ENCODE assay signal across 9 cellular contexts in genomic region chr1:173409613-173410012, GRCh38.
DNase-seq lines count a peak whose midpoint lies in the region; ATAC-seq, FAIRE-seq and TF ChIP-seq lines count a peak whose summit lies in the region.
"Had no signal": no experiment of that assay in that cellular context is flagged by ENCODE, and none has a peak within 500 bp of the region (broad histone marks: within the 10 kb centered on the region; RNA-seq: fewer than 3 reads in every experiment).

No MANE protein-coding gene starts in this region.

- no peak overlapping the region for H3K27ac ChIP-seq in small intestine (ENCODE audit: low read depth in 1 of 2, low read length in 1 of 2)

- in situ Hi-C loops in ACHN (cut with HindIII; ENCODE audit: low pct_ligation_motif_present, low pct_unique_long_range_greater_than_20kb, low sequenced_read_pairs), result no loop called here

- ATAC-seq in GM21447 (IDR thresholded peaks at IDR 0.05; ENCODE audit: unreplicated experiment), result peak; percentile 28
- peak; percentile 40 for ATAC-seq in stimulated activated memory B cell treated with anti-CD40 and anti-IgM and Interleukin-4, amounts not matched to agents 10 μg/mL and 1 μg/mL and 100 μg/mL, for 72 hours
- ATAC-seq in HG03045 (IDR thresholded peaks at IDR 0.05; ENCODE audit: unreplicated experiment), result no peak
- no peak for ATAC-seq in HG02885 (IDR thresholded peaks at IDR 0.05; ENCODE audit: poor library complexity, unreplicated experiment)

- H3K27me3 ChIP-seq in small intestine (ENCODE audit: control insufficient read depth in 2 of 2, insufficient read depth in 2 of 2, low read length in 2 of 2), result no peaks in the 10 kb centered on the region

- H3K36me3 Mint-ChIP-seq in stimulated activated memory B cell treated with anti-CD40 and anti-IgM and Interleukin-4, amounts not matched to agents 10 μg/mL and 1 μg/mL and 100 μg/mL, for 72 hours, result peaks cover 6% of the 10 kb centered on the region

- H3K9me3 Mint-ChIP-seq in stimulated activated memory B cell treated with anti-CD40 and anti-IgM and Interleukin-4, amounts not matched to agents 10 μg/mL and 1 μg/mL and 100 μg/mL, for 72 hours, result peaks cover 4% of the 10 kb centered on the region

- DNase-seq in fibroblast of peridontal ligament (ENCODE audit: extremely low read depth), result peak; percentile 90
- DNase-seq in ACHN, result no peak
- DNase-seq in small intestine, result no peak
- DNase-seq: activated CD4-positive, alpha-beta T cell treated with anti-CD3 and anti-CD28 coated beads, Interleukin-2, amount 50 U/mL, for 1 hour had no signal

- no peaks in the 10 kb centered on the region for H3K27me3 Mint-ChIP-seq in stimulated activated memory B cell treated with anti-CD40 and anti-IgM and Interleukin-4, amounts not matched to agents 10 μg/mL and 1 μg/mL and 100 μg/mL, for 72 hours

- peak overlapping the region; percentile 71 for H3K4me3 Mint-ChIP-seq in stimulated activated memory B cell treated with anti-CD40 and anti-IgM and Interleukin-4, amounts not matched to agents 10 μg/mL and 1 μg/mL and 100 μg/mL, for 72 hours

- FAIRE-seq in small intestine (lab: Jason Lieb, UNC), result no peak

- peaks cover 84% of the 10 kb centered on the region for H3K4me1 Mint-ChIP-seq in stimulated activated memory B cell treated with anti-CD40 and anti-IgM and Interleukin-4, amounts not matched to agents 10 μg/mL and 1 μg/mL and 100 μg/mL, for 72 hours

- WGBS in small intestine, 3 donors, result 37 to 60% (median 47%) methylated on average over 3 of the region's 3 CpGs

- no peaks in the 10 kb centered on the region for H3K36me3 ChIP-seq in small intestine (ENCODE audit: control insufficient read depth in 2 of 2, insufficient read depth in 2 of 2, low read length in 2 of 2)

- H3K4me3 ChIP-seq in small intestine (ENCODE audit: low read depth in 1 of 2, low read length in 2 of 2), result no peak overlapping the region

- H3K9me3 ChIP-seq in small intestine (ENCODE audit: control insufficient read depth, low read depth), result no peaks in the 10 kb centered on the region

- H3K4me1 ChIP-seq in small intestine (ENCODE audit: control insufficient read depth in 2 of 2, insufficient read depth in 1 of 2, low read depth in 1 of 2, low read length in 1 of 2), result peaks cover 0 to 2% of the 10 kb centered on the region in 2 donors

- H3K27ac Mint-ChIP-seq in stimulated activated memory B cell treated with anti-CD40 and anti-IgM and Interleukin-4, amounts not matched to agents 10 μg/mL and 1 μg/mL and 100 μg/mL, for 72 hours, result peak overlapping the region; percentile 96

TF ChIP-seq in PFSK-1, 5 proteins besides CTCF, POLR2A, EP300 and RAD21:
- TF ChIP-seq SIN3A (IDR thresholded peaks at IDR 0.05; ENCODE audit: borderline replicate concordance, insufficient read depth, low read length) (no peak), POLR2AphosphoS5 (IDR thresholded peaks at IDR 0.05; ENCODE audit: low read depth, low read length) (no peak), REST (IDR thresholded peaks at IDR 0.05; ENCODE audit: insufficient read depth in 1 of 2, low read depth in 2 of 2, low read length in 2 of 2) (no peak), TAF1 (IDR thresholded peaks at IDR 0.05; ENCODE audit: borderline replicate concordance, insufficient read depth, low read length) (no peak), FOXP2 (optimal IDR thresholded peaks at IDR 0.05; ENCODE audit: borderline replicate concordance, extremely low read depth, extremely low read length, insufficient read depth) (peak; percentile 34)

Comparison
In these comparisons a context has a peak if more than half of its experiments do, and no peak if none do; other contexts are left out.
1. ATAC-seq: peak in GM21447 (single experiment) and stimulated activated memory B cell treated with anti-CD40 and anti-IgM and Interleukin-4, amounts not matched to agents 10 μg/mL and 1 μg/mL and 100 μg/mL, for 72 hours (single experiment); none in HG03045 (single experiment) and HG02885 (single experiment).